ENCODE assay signal across 9 cellular contexts in genomic region chr15:52652286-52652685, GRCh38. TPM values are rescaled to one million over a fixed set of nuclear protein-coding genes. Genes with fewer than 3 reads are reported as not detected.
A peak's percentile ranks its signal among the peaks of the same experiment; 100 is the strongest.
DNase-seq lines count a peak whose midpoint lies in the region; ATAC-seq, FAIRE-seq and TF ChIP-seq lines count a peak whose summit lies in the region.
"Had no signal": no experiment of that assay in that cellular context is flagged by ENCODE, and none has a peak within 500 bp of the region (broad histone marks: within the 10 kb centered on the region; RNA-seq: fewer than 3 reads in every experiment).

No MANE protein-coding gene starts in this region.

- peak overlapping the region; percentile 33; the same call in 1 of the 2 replicates for H3K4me3 ChIP-seq in MG63
- H3K4me3 ChIP-seq in endodermal cell (ENCODE audit: low read length): no peak overlapping the region
- H3K4me3 ChIP-seq in rectal smooth muscle tissue (ENCODE audit: low read length): peak overlapping the region; percentile 35

- DNase-seq in MG63 (no peak), endodermal cell (no peak), H54 (ENCODE audit: insufficient read length, low spot score) (no peak), SKM-1 treated with dmso at 0.1 percent for 144 hours (lab: John Stamatoyannopoulos, UW; ENCODE audit: unreplicated experiment) (no peak)
- DNase-seq in stimulated activated naive CD4-positive, alpha-beta T cell (lab: John Stamatoyannopoulos, UW): no peak

- H3K9me3 Mint-ChIP-seq in endodermal cell: no peaks in the 10 kb centered on the region

- TF ChIP-seq POLR2A in H54 (IDR thresholded peaks at IDR 0.05; ENCODE audit: low read depth, low read length): no peak

- peak overlapping the region; percentile 44 for H3K27ac Mint-ChIP-seq in endodermal cell
- H3K27ac Mint-ChIP-seq: activated CD4-positive, alpha-beta T cell treated with anti-CD3 and anti-CD28 coated beads for 36 hours had no signal

- no peaks in the 10 kb centered on the region for H3K27me3 Mint-ChIP-seq in endodermal cell (ENCODE audit: insufficient read depth)
- H3K27me3 Mint-ChIP-seq: activated CD4-positive, alpha-beta T cell treated with anti-CD3 and anti-CD28 coated beads for 36 hours had no signal

- H3K36me3 Mint-ChIP-seq in endodermal cell (ENCODE audit: low read depth): peaks cover 15% of the 10 kb centered on the region

- H3K27ac ChIP-seq in endodermal cell (ENCODE audit: low read depth, low read length) (peak overlapping the region; percentile 33), rectal smooth muscle tissue (ENCODE audit: low read depth, low read length) (peak overlapping the region; percentile 66)

- H3K4me1 ChIP-seq in endodermal cell (ENCODE audit: control insufficient read depth, insufficient read depth, low read length) (no peaks in the 10 kb centered on the region), rectal smooth muscle tissue (ENCODE audit: control insufficient read depth, insufficient read depth, low read length) (peaks cover 23% of the 10 kb centered on the region)

- 84% methylated on average over 1 of the region's 1 CpG; no CpG with 5 or more reads in 1 of the 2 experiments for WGBS in endodermal cell (ENCODE audit: insufficient coverage in 1 of 2, insufficient read length in 1 of 2), 2 experiments

- no peak for FAIRE-seq in H54 (lab: Jason Lieb, UNC)

- no peak for TF ChIP-seq CTCF in endodermal cell (conservative IDR thresholded peaks at IDR 0.05)

- ATAC-seq in GM18907 (IDR thresholded peaks at IDR 0.05; ENCODE audit: unreplicated experiment) (peak; percentile 9), GM18870 (IDR thresholded peaks at IDR 0.05; ENCODE audit: unreplicated experiment) (no peak)

- H3K27me3 ChIP-seq in MG63 (no peaks in the 10 kb centered on the region), endodermal cell (ENCODE audit: control insufficient read depth, insufficient read depth, low read length, poor library complexity, severe bottlenecking) (no peaks in the 10 kb centered on the region), rectal smooth muscle tissue (ENCODE audit: control insufficient read depth, insufficient read depth, low read length) (no peaks in the 10 kb centered on the region)

- H3K9ac ChIP-seq in endodermal cell (ENCODE audit: extremely low read depth, low read length, poor library complexity, severe bottlenecking) (no peak overlapping the region), rectal smooth muscle tissue (ENCODE audit: low read length) (no peak overlapping the region)

- no peak overlapping the region for H3K4me3 Mint-ChIP-seq in endodermal cell

- no peaks in the 10 kb centered on the region; the same call in 1 of the 2 replicates for H3K36me3 ChIP-seq in MG63
- peaks cover 4% of the 10 kb centered on the region for H3K36me3 ChIP-seq in endodermal cell (ENCODE audit: control insufficient read depth, insufficient read depth, low read length)
- H3K36me3 ChIP-seq in rectal smooth muscle tissue (ENCODE audit: control insufficient read depth, insufficient read depth, low read length): no peaks in the 10 kb centered on the region

- no peaks in the 10 kb centered on the region for H3K9me3 ChIP-seq in MG63
- no peaks in the 10 kb centered on the region for H3K9me3 ChIP-seq in endodermal cell (ENCODE audit: control insufficient read depth, low read length)

- H3K4me1 Mint-ChIP-seq in endodermal cell: peaks cover 10% of the 10 kb centered on the region

RNA-seq across cellular contexts. Expression of gene ATOSA, which starts 26.9 kb away (rescaled TPM):
- 3.0 and 5.6 TPM in 2 replicates for total RNA-seq in MG63 (2014; rRNA removed; shearing (Covaris generic); ENCODE audit: low replicate concordance)
- 10 to 100 TPM; 18.6 to 27.8 TPM for total RNA-seq in endodermal cell
- polyA plus RNA-seq in endodermal cell (2013, experiment 1 of 2): 18.2 TPM
- 17.5 TPM for polyA plus RNA-seq in endodermal cell (2013, experiment 2 of 2)
